16 cellular contexts compared by ENCODE assay signal in the genomic region with DNA sequence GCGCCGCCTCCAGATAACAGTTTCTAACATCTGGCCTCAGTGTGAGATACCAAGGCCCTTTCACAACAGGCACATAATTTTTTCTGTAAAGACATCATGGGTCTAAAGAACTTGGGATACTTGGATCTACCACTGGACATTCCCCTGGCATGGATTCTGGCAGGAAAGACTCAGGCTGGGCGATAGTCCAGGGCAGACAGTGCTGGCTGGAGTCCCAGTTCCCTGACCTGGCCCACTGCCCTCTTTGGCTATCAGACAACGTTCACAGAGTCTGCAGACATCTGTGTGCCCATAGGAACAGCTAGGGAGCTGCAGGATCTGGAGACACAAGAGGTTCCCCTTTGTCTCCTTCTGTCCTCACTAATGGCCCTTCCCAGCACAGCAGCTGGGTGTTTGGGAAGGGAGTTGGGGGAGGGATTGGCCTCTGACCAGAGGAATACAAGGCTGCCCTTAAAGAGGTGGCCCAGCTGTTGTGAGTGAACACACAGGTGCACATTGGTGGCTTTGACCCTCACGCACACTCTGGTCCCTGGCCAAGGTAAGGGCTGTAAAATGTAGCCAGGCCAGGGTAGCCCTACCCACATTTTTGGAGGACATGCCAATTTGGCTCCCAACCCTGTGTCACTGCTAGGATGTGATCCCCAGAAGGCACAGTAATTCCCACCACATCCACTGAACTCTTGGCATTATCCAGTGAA.
DNase-seq lines count a peak whose midpoint lies in the region; ATAC-seq and TF ChIP-seq lines count a peak whose summit lies in the region.
"Had no signal": no experiment of that assay in that cellular context is flagged by ENCODE, and none has a peak within 500 bp of the region (broad histone marks: within the 10 kb centered on the region; RNA-seq: fewer than 3 reads in every experiment).

No MANE protein-coding gene starts in this region.

- no peaks in the 10 kb centered on the region for H3K79me2 ChIP-seq in hepatocyte

- ATAC-seq in HG02571 (IDR thresholded peaks at IDR 0.05; ENCODE audit: unreplicated experiment), result no peak

- in situ Hi-C loops in G401 (cut with HindIII; ENCODE audit: low sequenced_read_pairs) (no loop called here), astrocyte of the cerebellum (cut with HindIII; ENCODE audit: low sequenced_read_pairs) (no loop called here)

- no peaks in the 10 kb centered on the region for H3K9me2 ChIP-seq in hepatocyte (replicated peaks; ENCODE audit: insufficient read depth)

- no peaks in the 10 kb centered on the region for H3K9me3 ChIP-seq in hepatocyte (ENCODE audit: low read depth)
- H3K9me3 ChIP-seq: transverse colon had no signal

- no peak overlapping the region for H3K27ac ChIP-seq in hepatocyte
- H3K27ac ChIP-seq: transverse colon had no signal

- peak; percentile 0 for DNase-seq in G401 (ENCODE audit: low spot score)
- peak; percentile 19 for DNase-seq in astrocyte of the cerebellum (ENCODE audit: low read depth)
- peak; percentile 15 for DNase-seq in hepatocyte (ENCODE audit: low spot score)
- DNase-seq in putamen (ENCODE audit: low spot score), result peak; percentile 12
- no peak for DNase-seq in NCI-H2081 (lab: John Stamatoyannopoulos, UW)
- no peak for DNase-seq in germinal center (ENCODE audit: low spot score)
- DNase-seq in activated CD8-positive, alpha-beta memory T cell treated with anti-CD3 and anti-CD28 coated beads for 24 hours, result no peak
- DNase-seq: activated CD4-positive, alpha-beta T cell treated with anti-CD3 and anti-CD28 coated beads for 48 hours; activated naive CD8-positive, alpha-beta T cell treated with anti-CD3 and anti-CD28 coated beads for 36 hours; activated T-cell treated with anti-CD3 and anti-CD28 coated beads, Interleukin-2, amount 50 U/mL, for 1 hour; AML-193; naive B cell; NCI-H1092; T-helper 9 cell; transverse colon had no signal

- H3K4me2 ChIP-seq in hepatocyte, result no peak overlapping the region

- H3K27me3 ChIP-seq in hepatocyte, result no peaks in the 10 kb centered on the region
- H3K27me3 ChIP-seq: transverse colon had no signal

- no peaks in the 10 kb centered on the region for H3K4me1 ChIP-seq in hepatocyte (ENCODE audit: insufficient read depth)
- H3K4me1 ChIP-seq: transverse colon had no signal

- H2AFZ ChIP-seq in hepatocyte, result no peak overlapping the region

- TF ChIP-seq CTCF in astrocyte of the cerebellum (IDR thresholded peaks at IDR 0.05; ENCODE audit: low read depth, low read length, missing control alignments), result no peak
- TF ChIP-seq CTCF in hepatocyte (IDR thresholded peaks at IDR 0.05; ENCODE audit: poor library complexity), result no peak

- H4K20me1 ChIP-seq in hepatocyte (ENCODE audit: insufficient read depth, poor library complexity, severe bottlenecking), result no peaks in the 10 kb centered on the region

- no peak overlapping the region for H3K4me3 ChIP-seq in astrocyte of the cerebellum (ENCODE audit: low read depth, low read length)
- no peak overlapping the region for H3K4me3 ChIP-seq in hepatocyte
- H3K4me3 ChIP-seq: transverse colon had no signal

- 75% methylated on average over 5 of the region's 5 CpGs for WGBS in hepatocyte (ENCODE audit: low lambda C conversion rate, missing lambda C conversion rate)

- H3K36me3 ChIP-seq in hepatocyte (replicated peaks; ENCODE audit: insufficient read depth, low read depth), result no peaks in the 10 kb centered on the region
- H3K36me3 ChIP-seq: transverse colon had no signal

Comparison
In these comparisons a context has a peak if more than half of its experiments do, and no peak if none do; other contexts are left out.
1. DNase-seq: peak in G401 (single experiment), astrocyte of the cerebellum (single experiment), hepatocyte (single experiment) and putamen (single experiment); none in NCI-H2081 (0 of 2), germinal center (single experiment) and activated CD8-positive, alpha-beta memory T cell treated with anti-CD3 and anti-CD28 coated beads for 24 hours (single experiment).